10 cellular contexts compared by ENCODE assay signal in genomic region chr16:69417537-69418199, GRCh38. TPM values are rescaled to one million over a fixed set of nuclear protein-coding genes. Genes with fewer than 3 reads are reported as not detected.
DNase-seq lines count a peak whose midpoint lies in the region; ATAC-seq and TF ChIP-seq lines count a peak whose summit lies in the region.
"Had no signal": no experiment of that assay in that cellular context is flagged by ENCODE, and none has a peak within 500 bp of the region (broad histone marks: within the 10 kb centered on the region; RNA-seq: fewer than 3 reads in every experiment).

No MANE protein-coding gene starts in this region.

- no peaks in the 10 kb centered on the region for H3F3A ChIP-seq in GM23338 (replicated peaks; ENCODE audit: low read depth)

- H3K27ac ChIP-seq in GM23338 (ENCODE audit: low read depth) (no peak overlapping the region), parathyroid adenoma (no peak overlapping the region)

- intact Hi-C loops in Right ventricle myocardium superior (cut with DNase I): no loop called here
- intact Hi-C loops in activated CD4-positive, alpha-beta T cell treated with anti-CD3 and anti-CD28 coated beads, Interleukin-2, amount 10 ng/mL, durations not matched to agents 24 days and 14 days (cut with micrococcal nuclease): no loop called here

- peak; percentile 64 for DNase-seq in GM23338 (ENCODE audit: low spot score)
- no peak for DNase-seq in Right ventricle myocardium superior
- no peak for DNase-seq in RKO (ENCODE audit: low spot score)
- no peak for DNase-seq in activated CD4-positive, alpha-beta T cell treated with anti-CD3 and anti-CD28 coated beads, Interleukin-2, amount 10 ng/mL, durations not matched to agents 24 days and 14 days
- DNase-seq: heart right ventricle, KBM-7 had no signal

- no peaks in the 10 kb centered on the region for H3K27me3 ChIP-seq in GM23338 (ENCODE audit: insufficient read depth)
- H3K27me3 ChIP-seq in parathyroid adenoma (ENCODE audit: control insufficient read depth, insufficient read depth, low read length): no peaks in the 10 kb centered on the region
- H3K27me3 ChIP-seq: heart right ventricle had no signal

- H2AFZ ChIP-seq in GM23338: no peak overlapping the region
- H2AFZ ChIP-seq in parathyroid adenoma: peak overlapping the region; percentile 9

- no peak overlapping the region; the same call in 1 of the 2 replicates for H3K27ac Mint-ChIP-seq in GM23338
- H3K27ac Mint-ChIP-seq in activated CD4-positive, alpha-beta T cell treated with anti-CD3 and anti-CD28 coated beads, Interleukin-2, amount 10 ng/mL, durations not matched to agents 24 days and 14 days: no peak overlapping the region

- H3K4me1 Mint-ChIP-seq in GM23338: peaks cover 9% of the 10 kb centered on the region; the same call in 2 of the 3 replicates
- H3K4me1 Mint-ChIP-seq in activated CD4-positive, alpha-beta T cell treated with anti-CD3 and anti-CD28 coated beads, Interleukin-2, amount 10 ng/mL, durations not matched to agents 24 days and 14 days: peaks cover under 1% of the 10 kb centered on the region

- TF ChIP-seq CTCF in GM23338 (conservative IDR thresholded peaks at IDR 0.05; ENCODE audit: low read depth in 2 of 2): no peak
- no peak for TF ChIP-seq CTCF in WI38 (IDR thresholded peaks at IDR 0.05; ENCODE audit: low read depth, low read length)
- TF ChIP-seq CTCF in parathyroid adenoma (IDR thresholded peaks at IDR 0.05): no peak

- H3K36me3 Mint-ChIP-seq in GM23338 (ENCODE audit: low read depth): no peaks in the 10 kb centered on the region
- no peaks in the 10 kb centered on the region for H3K36me3 Mint-ChIP-seq in activated CD4-positive, alpha-beta T cell treated with anti-CD3 and anti-CD28 coated beads, Interleukin-2, amount 10 ng/mL, durations not matched to agents 24 days and 14 days (ENCODE audit: low read depth)

- H3K4me2 ChIP-seq in GM23338: no peak overlapping the region; the same call in 1 of the 2 replicates
- H3K4me2 ChIP-seq in parathyroid adenoma (ENCODE audit: low read length): no peak overlapping the region

- H3K4me3 Mint-ChIP-seq in GM23338: no peak overlapping the region
- H3K4me3 Mint-ChIP-seq in activated CD4-positive, alpha-beta T cell treated with anti-CD3 and anti-CD28 coated beads, Interleukin-2, amount 10 ng/mL, durations not matched to agents 24 days and 14 days: no peak overlapping the region

- no peaks in the 10 kb centered on the region for H3K79me2 ChIP-seq in GM23338 (replicated peaks; ENCODE audit: insufficient read depth)
- no peaks in the 10 kb centered on the region for H3K79me2 ChIP-seq in parathyroid adenoma

- no peaks in the 10 kb centered on the region for H3K9me2 ChIP-seq in GM23338 (ENCODE audit: insufficient read depth)

- H4K20me1 ChIP-seq in GM23338 (replicated peaks; ENCODE audit: insufficient read depth): no peaks in the 10 kb centered on the region

- H3K4me1 ChIP-seq in GM23338 (ENCODE audit: insufficient read depth) (no peaks in the 10 kb centered on the region), parathyroid adenoma (no peaks in the 10 kb centered on the region)

- no peaks in the 10 kb centered on the region for H3K9me3 Mint-ChIP-seq in GM23338
- H3K9me3 Mint-ChIP-seq in activated CD4-positive, alpha-beta T cell treated with anti-CD3 and anti-CD28 coated beads, Interleukin-2, amount 10 ng/mL, durations not matched to agents 24 days and 14 days: no peaks in the 10 kb centered on the region

- ATAC-seq in GM23338 (peak; percentile 83), Right ventricle myocardium superior (ENCODE audit: poor library complexity) (peak; percentile 65), HG02642 (IDR thresholded peaks at IDR 0.05; ENCODE audit: poor library complexity, unreplicated experiment) (no peak), HG03135 (IDR thresholded peaks at IDR 0.05; ENCODE audit: unreplicated experiment) (no peak)

- H3K27me3 Mint-ChIP-seq in GM23338 (ENCODE audit: insufficient read depth, low read depth, poor library complexity): peaks cover 3% of the 10 kb centered on the region
- no peaks in the 10 kb centered on the region for H3K27me3 Mint-ChIP-seq in activated CD4-positive, alpha-beta T cell treated with anti-CD3 and anti-CD28 coated beads, Interleukin-2, amount 10 ng/mL, durations not matched to agents 24 days and 14 days

- no peak overlapping the region for H3K9ac ChIP-seq in parathyroid adenoma

- H3K4me3 ChIP-seq in GM23338 (no peak overlapping the region), WI38 (ENCODE audit: low read depth, low read length) (peak overlapping the region; percentile 35; the same call in 1 of the 2 replicates), parathyroid adenoma (ENCODE audit: low read depth, low read length) (no peak overlapping the region)
- H3K4me3 ChIP-seq: heart right ventricle had no signal

- H3K36me3 ChIP-seq in GM23338 (ENCODE audit: insufficient read depth): no peaks in the 10 kb centered on the region
- H3K36me3 ChIP-seq in parathyroid adenoma (ENCODE audit: control insufficient read depth, insufficient read depth, low read length): no peaks in the 10 kb centered on the region
- H3K36me3 ChIP-seq: heart right ventricle had no signal

- H3K9me3 ChIP-seq in parathyroid adenoma (ENCODE audit: control insufficient read depth, low read length): no peaks in the 10 kb centered on the region
- H3K9me3 ChIP-seq: heart right ventricle had no signal

TF ChIP-seq in GM23338, 12 proteins besides CTCF, POLR2A, EP300 and RAD21 (continues in another document):
- TF ChIP-seq NANOG (IDR thresholded peaks at IDR 0.05; ENCODE audit: borderline replicate concordance) (no peak), EZH2phosphoT487 (IDR thresholded peaks at IDR 0.05; ENCODE audit: unreplicated experiment) (no peak), ZNF114 (CRISPR knock-in tag; IDR thresholded peaks at IDR 0.05) (no peak), STAT1 (IDR thresholded peaks at IDR 0.05; ENCODE audit: unreplicated experiment) (no peak), ZNF331 (CRISPR knock-in tag; IDR thresholded peaks at IDR 0.05; ENCODE audit: low read depth) (no peak), JUNB (IDR thresholded peaks at IDR 0.05; ENCODE audit: unreplicated experiment) (no peak)

RNA-seq across cellular contexts. Expression of gene CYB5B, which starts 6.8 kb away (rescaled TPM):
- total RNA-seq in GM23338 (2014; rRNA removed; shearing (Covaris generic)): 65.4 and 72.0 TPM in 2 replicates
- 100 and 110 TPM in 2 replicates for polyA plus RNA-seq in GM23338 (2016; fragmentation: Nextera tagmentation; extraction: Ambion mirVana)
- 55.4 TPM for total RNA-seq in Right ventricle myocardium superior
- 154 and 166 TPM in 2 replicates for total RNA-seq in activated CD4-positive, alpha-beta T cell treated with anti-CD3 and anti-CD28 coated beads, Interleukin-2, amount 10 ng/mL, durations not matched to agents 24 days and 14 days

RNA-seq across cellular contexts. Expression of gene TERF2, which starts 31.9 kb away (rescaled TPM):
- total RNA-seq in GM23338 (2014; rRNA removed; shearing (Covaris generic)): 28.9 and 33.0 TPM in 2 replicates
- 10.8 and 11.4 TPM in 2 replicates for polyA plus RNA-seq in GM23338 (2016; fragmentation: Nextera tagmentation; extraction: Ambion mirVana)
- total RNA-seq in Right ventricle myocardium superior: 19.4 TPM
- total RNA-seq in activated CD4-positive, alpha-beta T cell treated with anti-CD3 and anti-CD28 coated beads, Interleukin-2, amount 10 ng/mL, durations not matched to agents 24 days and 14 days: 58.3 and 71.1 TPM in 2 replicates

Comparison
In these comparisons a context has a peak if more than half of its experiments do, and no peak if none do; other contexts are left out.
1. ATAC-seq: peak in GM23338 (single experiment) and Right ventricle myocardium superior (single experiment); none in HG02642 (single experiment) and HG03135 (single experiment).